9 cellular contexts compared by ENCODE assay signal in genomic region chr19:51127755-51128154, GRCh38. TPM values are rescaled to one million over a fixed set of nuclear protein-coding genes. Genes with fewer than 3 reads are reported as not detected.
A peak's percentile ranks its signal among the peaks of the same experiment; 100 is the strongest.
DNase-seq lines count a peak whose midpoint lies in the region; ATAC-seq and TF ChIP-seq lines count a peak whose summit lies in the region.
"Had no signal": no experiment of that assay in that cellular context is flagged by ENCODE, and none has a peak within 500 bp of the region (broad histone marks: within the 10 kb centered on the region; RNA-seq: fewer than 3 reads in every experiment).

No MANE protein-coding gene starts in this region.

- intact Hi-C loops in activated CD4-positive, alpha-beta T cell treated with anti-CD3 and anti-CD28 coated beads, Interleukin-2, amount 10 ng/mL, durations not matched to agents 24 days and 14 days (cut with micrococcal nuclease) = no loop called here

- no peaks in the 10 kb centered on the region for H3K27me3 Mint-ChIP-seq in activated CD4-positive, alpha-beta T cell treated with anti-CD3 and anti-CD28 coated beads, Interleukin-2, amount 10 ng/mL, durations not matched to agents 24 days and 14 days

- H3K36me3 Mint-ChIP-seq in activated CD4-positive, alpha-beta T cell treated with anti-CD3 and anti-CD28 coated beads, Interleukin-2, amount 10 ng/mL, durations not matched to agents 24 days and 14 days (ENCODE audit: low read depth) = no peaks in the 10 kb centered on the region
- H3K36me3 Mint-ChIP-seq: neural progenitor cell had no signal

- ATAC-seq in HG02623 (IDR thresholded peaks at IDR 0.05; ENCODE audit: unreplicated experiment) = no peak

- no peak overlapping the region for H3K4me3 ChIP-seq in fibroblast of mammary gland (ENCODE audit: control insufficient read depth, low read depth, low read length)
- H3K4me3 ChIP-seq: neural progenitor cell had no signal

- no peak overlapping the region for H3K27ac Mint-ChIP-seq in activated CD4-positive, alpha-beta T cell treated with anti-CD3 and anti-CD28 coated beads, Interleukin-2, amount 10 ng/mL, durations not matched to agents 24 days and 14 days
- H3K27ac Mint-ChIP-seq: neural progenitor cell had no signal

- H3K4me1 Mint-ChIP-seq in activated CD4-positive, alpha-beta T cell treated with anti-CD3 and anti-CD28 coated beads, Interleukin-2, amount 10 ng/mL, durations not matched to agents 24 days and 14 days = peaks cover 49% of the 10 kb centered on the region

- TF ChIP-seq CTCF in fibroblast of mammary gland (conservative IDR thresholded peaks at IDR 0.05; ENCODE audit: control insufficient read depth, insufficient read depth, low read depth, low read length) = no peak

- H3K4me3 Mint-ChIP-seq in activated CD4-positive, alpha-beta T cell treated with anti-CD3 and anti-CD28 coated beads, Interleukin-2, amount 10 ng/mL, durations not matched to agents 24 days and 14 days = no peak overlapping the region
- H3K4me3 Mint-ChIP-seq: neural progenitor cell had no signal

- no peaks in the 10 kb centered on the region for H3K9me3 Mint-ChIP-seq in activated CD4-positive, alpha-beta T cell treated with anti-CD3 and anti-CD28 coated beads, Interleukin-2, amount 10 ng/mL, durations not matched to agents 24 days and 14 days
- H3K9me3 Mint-ChIP-seq: neural progenitor cell had no signal

- DNase-seq in GF-D8 (lab: John Stamatoyannopoulos, UW) (peak; percentile 30), fibroblast of mammary gland (ENCODE audit: low read depth) (peak; percentile 80), putamen (ENCODE audit: low spot score) (peak; percentile 13), NAMALWA (ENCODE audit: low spot score) (no peak), islet precursor cell (no peak)
- no peak for DNase-seq in activated CD4-positive, alpha-beta T cell treated with anti-CD3 and anti-CD28 coated beads, Interleukin-2, amount 10 ng/mL, durations not matched to agents 24 days and 14 days

TF ChIP-seq in PFSK-1, 5 proteins besides CTCF, POLR2A, EP300 and RAD21:
- TF ChIP-seq FOXP2 (optimal IDR thresholded peaks at IDR 0.05; ENCODE audit: borderline replicate concordance, extremely low read depth, extremely low read length, insufficient read depth) = peak; percentile 90
- TF ChIP-seq POLR2AphosphoS5 (IDR thresholded peaks at IDR 0.05; ENCODE audit: low read depth, low read length) = peak; percentile 34; the same call in 1 of the 2 replicates
- TF ChIP-seq SIN3A (IDR thresholded peaks at IDR 0.05; ENCODE audit: borderline replicate concordance, insufficient read depth, low read length) = peak; percentile 48; the same call in 1 of the 2 replicates
- TF ChIP-seq TAF1 (IDR thresholded peaks at IDR 0.05; ENCODE audit: borderline replicate concordance, insufficient read depth, low read length) = peak; percentile 68; the same call in 1 of the 2 replicates
- TF ChIP-seq REST (IDR thresholded peaks at IDR 0.05; ENCODE audit: insufficient read depth in 1 of 2, low read depth in 2 of 2, low read length in 2 of 2) = peak in 1 of 2 experiments; percentile 68; a peak in 1 of 4 replicates

RNA-seq across cellular contexts. Expression of gene SIGLEC9, which starts 3.0 kb away (rescaled TPM):
- polyA plus RNA-seq in PFSK-1 (2012; ENCODE audit: insufficient read length, low read depth) = 0.46 TPM
- total RNA-seq in activated CD4-positive, alpha-beta T cell treated with anti-CD3 and anti-CD28 coated beads, Interleukin-2, amount 10 ng/mL, durations not matched to agents 24 days and 14 days = 0.33 and 0.52 TPM in 2 replicates

RNA-seq across cellular contexts. Expression of gene SIGLEC7, which starts 14.3 kb away (rescaled TPM):
- 0.53 TPM for polyA plus RNA-seq in PFSK-1 (2012; ENCODE audit: insufficient read length, low read depth)
- not detected in 2 replicates for total RNA-seq in activated CD4-positive, alpha-beta T cell treated with anti-CD3 and anti-CD28 coated beads, Interleukin-2, amount 10 ng/mL, durations not matched to agents 24 days and 14 days

RNA-seq across cellular contexts. Expression of gene CTU1, which starts 19.5 kb away (rescaled TPM):
- 34.2 TPM for polyA plus RNA-seq in PFSK-1 (2012; ENCODE audit: insufficient read length, low read depth)
- total RNA-seq in activated CD4-positive, alpha-beta T cell treated with anti-CD3 and anti-CD28 coated beads, Interleukin-2, amount 10 ng/mL, durations not matched to agents 24 days and 14 days = 12.8 and 13.4 TPM in 2 replicates

RNA-seq across cellular contexts. Expression of gene KLK14, which starts 45.1 kb away (rescaled TPM):
- 0.67 TPM for polyA plus RNA-seq in PFSK-1 (2012; ENCODE audit: insufficient read length, low read depth)
- total RNA-seq in activated CD4-positive, alpha-beta T cell treated with anti-CD3 and anti-CD28 coated beads, Interleukin-2, amount 10 ng/mL, durations not matched to agents 24 days and 14 days = 0.91 and 1.1 TPM in 2 replicates

Comparison
In these comparisons a context has a peak if more than half of its experiments do, and no peak if none do; other contexts are left out.
1. DNase-seq: peak in GF-D8 (single experiment), fibroblast of mammary gland (single experiment) and putamen (single experiment); none in activated CD4-positive, alpha-beta T cell treated with anti-CD3 and anti-CD28 coated beads, Interleukin-2, amount 10 ng/mL, durations not matched to agents 24 days and 14 days (single experiment), NAMALWA (single experiment) and islet precursor cell (single experiment).